1 cellular context compared by ENCODE assay signal in the genomic region with DNA sequence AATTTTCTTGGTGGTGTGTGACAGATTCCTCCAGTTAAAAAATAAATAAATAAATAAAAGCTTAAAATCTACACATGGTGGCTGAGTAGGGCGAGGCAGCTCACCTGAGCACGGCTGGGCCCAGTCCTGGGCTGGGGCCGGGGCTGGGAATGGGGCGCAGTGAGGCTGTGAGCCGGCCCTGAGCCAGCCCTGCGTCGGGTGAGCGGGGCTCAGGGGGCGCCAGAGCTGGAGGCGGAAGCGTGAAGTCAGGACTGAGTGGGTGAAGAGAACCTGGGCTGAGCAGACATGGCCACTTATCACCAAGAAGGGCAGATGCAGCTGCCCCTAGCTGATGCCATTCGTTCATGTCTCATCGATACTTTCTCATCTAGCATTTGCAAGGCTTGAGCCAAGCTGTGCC.
TF ChIP-seq lines count a peak whose summit lies in the region.

No MANE protein-coding gene starts in this region.

TF ChIP-seq in H1, 55 proteins besides CTCF, POLR2A, EP300 and RAD21:
- TF ChIP-seq PHF8 (conservative IDR thresholded peaks at IDR 0.05; ENCODE audit: low read depth, low read length), result no peak
- TF ChIP-seq JUND (IDR thresholded peaks at IDR 0.05; ENCODE audit: low read length), result no peak
